1 cellular context compared by ENCODE assay signal in the genomic region with DNA sequence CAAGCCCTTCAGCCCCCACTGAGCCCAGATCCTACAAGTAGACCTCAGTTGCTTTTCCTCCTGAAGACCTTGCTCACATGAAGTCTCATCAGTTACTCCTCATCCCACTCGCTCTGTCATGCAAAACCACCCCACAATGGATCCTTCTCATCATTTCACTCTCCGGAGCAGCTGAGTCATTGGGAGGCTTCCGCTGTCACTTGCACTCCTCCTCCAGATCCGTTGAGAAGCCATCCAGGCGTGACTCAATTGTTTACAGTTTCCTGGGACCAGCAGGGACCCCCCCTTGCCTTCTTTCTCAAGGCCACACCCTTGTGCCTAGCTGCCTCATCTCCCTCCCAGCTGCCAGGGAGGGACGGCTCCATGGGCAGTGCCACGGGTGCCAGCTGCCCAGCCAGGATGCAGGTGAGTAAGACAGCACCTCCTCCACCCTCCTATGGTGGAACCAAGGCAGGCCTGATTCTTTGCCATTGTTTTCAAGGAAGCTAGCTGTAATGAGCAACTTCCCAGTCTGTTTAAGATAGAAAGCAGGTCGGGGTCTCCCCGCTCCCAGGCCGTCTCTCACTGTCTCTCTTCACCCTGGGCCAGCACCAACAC.
A peak's percentile ranks its signal among the peaks of the same experiment; 100 is the strongest.
TF ChIP-seq lines count a peak whose summit lies in the region.

No MANE protein-coding gene starts in this region.

TF ChIP-seq in K562, 482 proteins besides CTCF, POLR2A, EP300 and RAD21 (continued from another document and continues in another):
- TF ChIP-seq SAFB (IDR thresholded peaks at IDR 0.05; ENCODE audit: borderline replicate concordance, low read depth, low read length) (no peak), ZNF589 (CRISPR knock-in tag; IDR thresholded peaks at IDR 0.05; ENCODE audit: low read depth) (0 out of 2 replicates have a peak, but pooled peaks have one; percentile 43), DMBX1 (CRISPR knock-in tag; IDR thresholded peaks at IDR 0.05; ENCODE audit: borderline replicate concordance) (peak; percentile 50; the same call in 1 of the 2 replicates), EGR1 (conservative IDR thresholded peaks at IDR 0.05) (peak; percentile 31; the same call in 1 of the 2 replicates), CBFA2T3 (IDR thresholded peaks at IDR 0.05) (peak; percentile 71), TRIM24 (IDR thresholded peaks at IDR 0.05) (0 out of 4 replicates have a peak, but pooled peaks of 1 of the 2 experiments have one; percentile 28), HDAC8 (tag; IDR thresholded peaks at IDR 0.05) (no peak), ZNF584 (CRISPR knock-in tag; IDR thresholded peaks at IDR 0.05; ENCODE audit: low read depth) (peak; percentile 47; the same call in 1 of the 2 replicates), ZNF431 (CRISPR knock-in tag; IDR thresholded peaks at IDR 0.05) (no peak), FOS (IDR thresholded peaks at IDR 0.05; ENCODE audit: extremely low read depth, insufficient read length) (peak; percentile 26), HDAC2 (IDR thresholded peaks at IDR 0.05) (peak; percentile 89), JUN (IDR thresholded peaks at IDR 0.05; ENCODE audit: borderline replicate concordance, low read depth, low read length) (peak; percentile 73), JUN (CRISPR knock-in tag; IDR thresholded peaks at IDR 0.05; ENCODE audit: borderline replicate concordance) (no peak), TAL1 (IDR thresholded peaks at IDR 0.05) (no peak; the same call in 1 of the 2 replicates), MTA3 (IDR thresholded peaks at IDR 0.05; ENCODE audit: borderline replicate concordance) (0 out of 2 replicates have a peak, but pooled peaks have one; percentile 61), LEF1 (IDR thresholded peaks at IDR 0.05) (peak; percentile 53; the same call in 1 of the 2 replicates), TCF3 (CRISPR knock-in tag; IDR thresholded peaks at IDR 0.05) (peak; percentile 32; the same call in 1 of the 2 replicates), BRD4 (IDR thresholded peaks at IDR 0.05) (no peak), PREB (CRISPR knock-in tag; IDR thresholded peaks at IDR 0.05) (no peak), YY1 (IDR thresholded peaks at IDR 0.05; ENCODE audit: borderline replicate concordance in 1 of 3, control insufficient read depth in 1 of 3, extremely low read depth in 1 of 3, insufficient read depth in 3 of 3, insufficient read length in 1 of 3, insufficient replicate concordance in 2 of 3, low read depth in 1 of 3, low read length in 2 of 3) (peak in 1 of 3 experiments; percentile 40), CTBP1 (IDR thresholded peaks at IDR 0.05; ENCODE audit: borderline replicate concordance) (peak; percentile 93; the same call in 1 of the 2 replicates), ZNF785 (CRISPR knock-in tag; IDR thresholded peaks at IDR 0.05) (no peak), POLR2AphosphoS5 (IDR thresholded peaks at IDR 0.05; ENCODE audit: control insufficient read depth, insufficient read depth, low read depth, low read length) (0 out of 2 replicates have a peak, but pooled peaks have one; percentile 30)
- TF ChIP-seq, protein P1, sequence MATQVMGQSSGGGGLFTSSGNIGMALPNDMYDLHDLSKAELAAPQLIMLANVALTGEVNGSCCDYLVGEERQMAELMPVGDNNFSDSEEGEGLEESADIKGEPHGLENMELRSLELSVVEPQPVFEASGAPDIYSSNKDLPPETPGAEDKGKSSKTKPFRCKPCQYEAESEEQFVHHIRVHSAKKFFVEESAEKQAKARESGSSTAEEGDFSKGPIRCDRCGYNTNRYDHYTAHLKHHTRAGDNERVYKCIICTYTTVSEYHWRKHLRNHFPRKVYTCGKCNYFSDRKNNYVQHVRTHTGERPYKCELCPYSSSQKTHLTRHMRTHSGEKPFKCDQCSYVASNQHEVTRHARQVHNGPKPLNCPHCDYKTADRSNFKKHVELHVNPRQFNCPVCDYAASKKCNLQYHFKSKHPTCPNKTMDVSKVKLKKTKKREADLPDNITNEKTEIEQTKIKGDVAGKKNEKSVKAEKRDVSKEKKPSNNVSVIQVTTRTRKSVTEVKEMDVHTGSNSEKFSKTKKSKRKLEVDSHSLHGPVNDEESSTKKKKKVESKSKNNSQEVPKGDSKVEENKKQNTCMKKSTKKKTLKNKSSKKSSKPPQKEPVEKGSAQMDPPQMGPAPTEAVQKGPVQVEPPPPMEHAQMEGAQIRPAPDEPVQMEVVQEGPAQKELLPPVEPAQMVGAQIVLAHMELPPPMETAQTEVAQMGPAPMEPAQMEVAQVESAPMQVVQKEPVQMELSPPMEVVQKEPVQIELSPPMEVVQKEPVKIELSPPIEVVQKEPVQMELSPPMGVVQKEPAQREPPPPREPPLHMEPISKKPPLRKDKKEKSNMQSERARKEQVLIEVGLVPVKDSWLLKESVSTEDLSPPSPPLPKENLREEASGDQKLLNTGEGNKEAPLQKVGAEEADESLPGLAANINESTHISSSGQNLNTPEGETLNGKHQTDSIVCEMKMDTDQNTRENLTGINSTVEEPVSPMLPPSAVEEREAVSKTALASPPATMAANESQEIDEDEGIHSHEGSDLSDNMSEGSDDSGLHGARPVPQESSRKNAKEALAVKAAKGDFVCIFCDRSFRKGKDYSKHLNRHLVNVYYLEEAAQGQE (CRISPR knock-in tag; IDR thresholded peaks at IDR 0.05; ENCODE audit: low read depth) = no peak
- TF ChIP-seq, protein P2, sequence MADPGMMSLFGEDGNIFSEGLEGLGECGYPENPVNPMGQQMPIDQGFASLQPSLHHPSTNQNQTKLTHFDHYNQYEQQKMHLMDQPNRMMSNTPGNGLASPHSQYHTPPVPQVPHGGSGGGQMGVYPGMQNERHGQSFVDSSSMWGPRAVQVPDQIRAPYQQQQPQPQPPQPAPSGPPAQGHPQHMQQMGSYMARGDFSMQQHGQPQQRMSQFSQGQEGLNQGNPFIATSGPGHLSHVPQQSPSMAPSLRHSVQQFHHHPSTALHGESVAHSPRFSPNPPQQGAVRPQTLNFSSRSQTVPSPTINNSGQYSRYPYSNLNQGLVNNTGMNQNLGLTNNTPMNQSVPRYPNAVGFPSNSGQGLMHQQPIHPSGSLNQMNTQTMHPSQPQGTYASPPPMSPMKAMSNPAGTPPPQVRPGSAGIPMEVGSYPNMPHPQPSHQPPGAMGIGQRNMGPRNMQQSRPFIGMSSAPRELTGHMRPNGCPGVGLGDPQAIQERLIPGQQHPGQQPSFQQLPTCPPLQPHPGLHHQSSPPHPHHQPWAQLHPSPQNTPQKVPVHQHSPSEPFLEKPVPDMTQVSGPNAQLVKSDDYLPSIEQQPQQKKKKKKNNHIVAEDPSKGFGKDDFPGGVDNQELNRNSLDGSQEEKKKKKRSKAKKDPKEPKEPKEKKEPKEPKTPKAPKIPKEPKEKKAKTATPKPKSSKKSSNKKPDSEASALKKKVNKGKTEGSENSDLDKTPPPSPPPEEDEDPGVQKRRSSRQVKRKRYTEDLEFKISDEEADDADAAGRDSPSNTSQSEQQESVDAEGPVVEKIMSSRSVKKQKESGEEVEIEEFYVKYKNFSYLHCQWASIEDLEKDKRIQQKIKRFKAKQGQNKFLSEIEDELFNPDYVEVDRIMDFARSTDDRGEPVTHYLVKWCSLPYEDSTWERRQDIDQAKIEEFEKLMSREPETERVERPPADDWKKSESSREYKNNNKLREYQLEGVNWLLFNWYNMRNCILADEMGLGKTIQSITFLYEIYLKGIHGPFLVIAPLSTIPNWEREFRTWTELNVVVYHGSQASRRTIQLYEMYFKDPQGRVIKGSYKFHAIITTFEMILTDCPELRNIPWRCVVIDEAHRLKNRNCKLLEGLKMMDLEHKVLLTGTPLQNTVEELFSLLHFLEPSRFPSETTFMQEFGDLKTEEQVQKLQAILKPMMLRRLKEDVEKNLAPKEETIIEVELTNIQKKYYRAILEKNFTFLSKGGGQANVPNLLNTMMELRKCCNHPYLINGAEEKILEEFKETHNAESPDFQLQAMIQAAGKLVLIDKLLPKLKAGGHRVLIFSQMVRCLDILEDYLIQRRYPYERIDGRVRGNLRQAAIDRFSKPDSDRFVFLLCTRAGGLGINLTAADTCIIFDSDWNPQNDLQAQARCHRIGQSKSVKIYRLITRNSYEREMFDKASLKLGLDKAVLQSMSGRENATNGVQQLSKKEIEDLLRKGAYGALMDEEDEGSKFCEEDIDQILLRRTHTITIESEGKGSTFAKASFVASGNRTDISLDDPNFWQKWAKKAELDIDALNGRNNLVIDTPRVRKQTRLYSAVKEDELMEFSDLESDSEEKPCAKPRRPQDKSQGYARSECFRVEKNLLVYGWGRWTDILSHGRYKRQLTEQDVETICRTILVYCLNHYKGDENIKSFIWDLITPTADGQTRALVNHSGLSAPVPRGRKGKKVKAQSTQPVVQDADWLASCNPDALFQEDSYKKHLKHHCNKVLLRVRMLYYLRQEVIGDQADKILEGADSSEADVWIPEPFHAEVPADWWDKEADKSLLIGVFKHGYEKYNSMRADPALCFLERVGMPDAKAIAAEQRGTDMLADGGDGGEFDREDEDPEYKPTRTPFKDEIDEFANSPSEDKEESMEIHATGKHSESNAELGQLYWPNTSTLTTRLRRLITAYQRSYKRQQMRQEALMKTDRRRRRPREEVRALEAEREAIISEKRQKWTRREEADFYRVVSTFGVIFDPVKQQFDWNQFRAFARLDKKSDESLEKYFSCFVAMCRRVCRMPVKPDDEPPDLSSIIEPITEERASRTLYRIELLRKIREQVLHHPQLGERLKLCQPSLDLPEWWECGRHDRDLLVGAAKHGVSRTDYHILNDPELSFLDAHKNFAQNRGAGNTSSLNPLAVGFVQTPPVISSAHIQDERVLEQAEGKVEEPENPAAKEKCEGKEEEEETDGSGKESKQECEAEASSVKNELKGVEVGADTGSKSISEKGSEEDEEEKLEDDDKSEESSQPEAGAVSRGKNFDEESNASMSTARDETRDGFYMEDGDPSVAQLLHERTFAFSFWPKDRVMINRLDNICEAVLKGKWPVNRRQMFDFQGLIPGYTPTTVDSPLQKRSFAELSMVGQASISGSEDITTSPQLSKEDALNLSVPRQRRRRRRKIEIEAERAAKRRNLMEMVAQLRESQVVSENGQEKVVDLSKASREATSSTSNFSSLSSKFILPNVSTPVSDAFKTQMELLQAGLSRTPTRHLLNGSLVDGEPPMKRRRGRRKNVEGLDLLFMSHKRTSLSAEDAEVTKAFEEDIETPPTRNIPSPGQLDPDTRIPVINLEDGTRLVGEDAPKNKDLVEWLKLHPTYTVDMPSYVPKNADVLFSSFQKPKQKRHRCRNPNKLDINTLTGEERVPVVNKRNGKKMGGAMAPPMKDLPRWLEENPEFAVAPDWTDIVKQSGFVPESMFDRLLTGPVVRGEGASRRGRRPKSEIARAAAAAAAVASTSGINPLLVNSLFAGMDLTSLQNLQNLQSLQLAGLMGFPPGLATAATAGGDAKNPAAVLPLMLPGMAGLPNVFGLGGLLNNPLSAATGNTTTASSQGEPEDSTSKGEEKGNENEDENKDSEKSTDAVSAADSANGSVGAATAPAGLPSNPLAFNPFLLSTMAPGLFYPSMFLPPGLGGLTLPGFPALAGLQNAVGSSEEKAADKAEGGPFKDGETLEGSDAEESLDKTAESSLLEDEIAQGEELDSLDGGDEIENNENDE (IDR thresholded peaks at IDR 0.05; ENCODE audit: low read depth, low read length) = no peak
- TF ChIP-seq, protein P3, sequence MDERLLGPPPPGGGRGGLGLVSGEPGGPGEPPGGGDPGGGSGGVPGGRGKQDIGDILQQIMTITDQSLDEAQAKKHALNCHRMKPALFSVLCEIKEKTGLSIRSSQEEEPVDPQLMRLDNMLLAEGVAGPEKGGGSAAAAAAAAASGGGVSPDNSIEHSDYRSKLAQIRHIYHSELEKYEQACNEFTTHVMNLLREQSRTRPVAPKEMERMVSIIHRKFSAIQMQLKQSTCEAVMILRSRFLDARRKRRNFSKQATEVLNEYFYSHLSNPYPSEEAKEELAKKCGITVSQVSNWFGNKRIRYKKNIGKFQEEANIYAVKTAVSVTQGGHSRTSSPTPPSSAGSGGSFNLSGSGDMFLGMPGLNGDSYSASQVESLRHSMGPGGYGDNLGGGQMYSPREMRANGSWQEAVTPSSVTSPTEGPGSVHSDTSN (CRISPR knock-in tag; IDR thresholded peaks at IDR 0.05; ENCODE audit: low read depth) = no peak
- TF ChIP-seq, protein P3 (tag; conservative IDR thresholded peaks at IDR 0.05; ENCODE audit: low read depth) = 0 out of 2 replicates have a peak, but pooled peaks have one; percentile 17
- TF ChIP-seq, protein P4, sequence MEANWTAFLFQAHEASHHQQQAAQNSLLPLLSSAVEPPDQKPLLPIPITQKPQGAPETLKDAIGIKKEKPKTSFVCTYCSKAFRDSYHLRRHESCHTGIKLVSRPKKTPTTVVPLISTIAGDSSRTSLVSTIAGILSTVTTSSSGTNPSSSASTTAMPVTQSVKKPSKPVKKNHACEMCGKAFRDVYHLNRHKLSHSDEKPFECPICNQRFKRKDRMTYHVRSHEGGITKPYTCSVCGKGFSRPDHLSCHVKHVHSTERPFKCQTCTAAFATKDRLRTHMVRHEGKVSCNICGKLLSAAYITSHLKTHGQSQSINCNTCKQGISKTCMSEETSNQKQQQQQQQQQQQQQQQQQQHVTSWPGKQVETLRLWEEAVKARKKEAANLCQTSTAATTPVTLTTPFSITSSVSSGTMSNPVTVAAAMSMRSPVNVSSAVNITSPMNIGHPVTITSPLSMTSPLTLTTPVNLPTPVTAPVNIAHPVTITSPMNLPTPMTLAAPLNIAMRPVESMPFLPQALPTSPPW (CRISPR knock-in tag; IDR thresholded peaks at IDR 0.05) = peak; percentile 89
